19 cellular contexts compared by ENCODE assay signal in the genomic region with DNA sequence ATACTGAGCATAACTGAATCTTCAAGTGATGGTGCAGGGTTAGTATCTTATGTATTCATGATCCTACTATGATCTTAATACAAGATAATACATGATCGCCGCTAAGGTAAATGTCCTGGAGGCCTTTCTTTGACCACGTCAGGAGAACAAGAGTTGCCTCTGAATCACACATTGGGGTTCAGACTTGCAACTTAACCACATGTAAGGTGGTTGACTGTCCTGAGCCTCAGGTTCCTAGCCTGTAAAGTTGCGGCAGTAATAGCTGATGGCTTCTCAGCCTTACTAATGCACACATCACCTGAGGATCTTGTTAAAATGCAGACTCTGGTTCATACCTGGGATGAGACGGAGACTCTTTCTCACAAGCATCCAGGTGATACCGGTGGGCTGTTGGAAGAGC.
DNase-seq lines count a peak whose midpoint lies in the region; ATAC-seq, FAIRE-seq and TF ChIP-seq lines count a peak whose summit lies in the region.
"Had no signal": no experiment of that assay in that cellular context is flagged by ENCODE, and none has a peak within 500 bp of the region (broad histone marks: within the 10 kb centered on the region; RNA-seq: fewer than 3 reads in every experiment).

No MANE protein-coding gene starts in this region.

- no peak for TF ChIP-seq POLR2A in IMR-90 (IDR thresholded peaks at IDR 0.05; ENCODE audit: low read depth, low read length)

- H3K4ac ChIP-seq in IMR-90 (ENCODE audit: low read depth, low read length), result no peak overlapping the region

- no peak overlapping the region for H2BK20ac ChIP-seq in IMR-90 (ENCODE audit: low read depth, low read length)

- no peak overlapping the region for H4K5ac ChIP-seq in IMR-90 (ENCODE audit: low read depth, low read length)

- no peak overlapping the region for H2AFZ ChIP-seq in IMR-90 (replicated peaks; ENCODE audit: low read length, poor library complexity)

- H3K36me3 ChIP-seq in BLaER1 treated with 17β-estradiol and CSF1 and Interleukin-3, amounts not matched to agents 10 nM and 100 nM, result peaks cover 68 to 100% (median 96%) of the 10 kb centered on the region in 11 experiments
- H3K36me3 ChIP-seq in IMR-90 (ENCODE audit: control insufficient read depth, insufficient read depth, low read length) (peaks cover 32% of the 10 kb centered on the region), bronchial epithelial cell (ENCODE audit: control insufficient read depth, insufficient read depth, low read length) (peaks cover 1% of the 10 kb centered on the region)

- H2BK15ac ChIP-seq in IMR-90 (ENCODE audit: low read depth, low read length), result no peak overlapping the region

- H2BK5ac ChIP-seq in IMR-90 (ENCODE audit: low read depth, low read length, poor library complexity, severe bottlenecking), result no peak overlapping the region

- no peak overlapping the region for H3K27ac ChIP-seq in BLaER1 treated with 17β-estradiol and CSF1 and Interleukin-3, amounts not matched to agents 10 nM and 100 nM
- H3K27ac ChIP-seq in IMR-90 (ENCODE audit: insufficient read depth, low read length), result no peak overlapping the region
- H3K27ac ChIP-seq in foreskin keratinocyte, result no peak overlapping the region

- H3K9me3 ChIP-seq in BLaER1 treated with 17β-estradiol and CSF1 and Interleukin-3, amounts not matched to agents 10 nM and 100 nM (replicated peaks in 1 of 11), result no peaks in the 10 kb centered on the region
- H3K9me3 ChIP-seq in IMR-90 (ENCODE audit: control insufficient read depth, insufficient read depth, low read length), result no peaks in the 10 kb centered on the region
- H3K9me3 ChIP-seq: BE2C had no signal

- DNase-seq in IMR-90 (no peak), bronchial epithelial cell (ENCODE audit: low read depth) (peak; percentile 75), foreskin keratinocyte (peak; percentile 77 to 93), cerebellar cortex (ENCODE audit: low spot score) (no peak), occipital lobe (lab: John Stamatoyannopoulos, UW) (no peak)
- no peak for DNase-seq in activated CD4-positive, alpha-beta T cell treated with anti-CD3 and anti-CD28 coated beads, Interleukin-2, amount 50 U/mL, for 48 hours
- DNase-seq: ACHN; BE2C; CD4-positive, alpha-beta memory T cell; DMS153; DMS79; GF-D8; H9 had no signal

- ATAC-seq in IMR-90 (ENCODE audit: low read depth) (no peak), foreskin keratinocyte (peak; percentile 78), HG02981 (IDR thresholded peaks at IDR 0.05; ENCODE audit: unreplicated experiment) (no peak)

- no peak overlapping the region for H3K9ac ChIP-seq in BLaER1 treated with 17β-estradiol and CSF1 and Interleukin-3, amounts not matched to agents 10 nM and 100 nM
- H3K9ac ChIP-seq in IMR-90 (ENCODE audit: low read depth, low read length), result no peak overlapping the region

- TF ChIP-seq RAD21 in IMR-90 (IDR thresholded peaks at IDR 0.05; ENCODE audit: low read length), result no peak

- H3K4me3 ChIP-seq in BLaER1 treated with 17β-estradiol and CSF1 and Interleukin-3, amounts not matched to agents 10 nM and 100 nM, result no peak overlapping the region
- H3K4me3 ChIP-seq in IMR-90 (ENCODE audit: insufficient read depth, low read depth, low read length) (no peak overlapping the region), bronchial epithelial cell (ENCODE audit: low read depth, low read length) (no peak overlapping the region)

- in situ Hi-C loops in IMR-90 (cut with MboI; ENCODE audit: low sequenced_read_pairs), result no loop called here

- no peaks in the 10 kb centered on the region for H3K27me3 ChIP-seq in BLaER1 treated with 17β-estradiol and CSF1 and Interleukin-3, amounts not matched to agents 10 nM and 100 nM
- H3K27me3 ChIP-seq in IMR-90 (ENCODE audit: control insufficient read depth, insufficient read depth, low read length) (no peaks in the 10 kb centered on the region), bronchial epithelial cell (ENCODE audit: control insufficient read depth, insufficient read depth, low read length) (no peaks in the 10 kb centered on the region), foreskin keratinocyte (no peaks in the 10 kb centered on the region)
- H3K27me3 ChIP-seq: BE2C had no signal

- H3K9me1 ChIP-seq in IMR-90 (ENCODE audit: insufficient read depth, low read length), result peaks cover 21% of the 10 kb centered on the region

- H4K8ac ChIP-seq in IMR-90 (ENCODE audit: low read depth in 2 of 2, low read length in 2 of 2), result no peak overlapping the region

- BruUV-seq in IMR-90 (replicated peaks; lab: Mats Ljungman, UMichigan), result no TSS peak

- H3K18ac ChIP-seq in IMR-90 (ENCODE audit: low read depth, low read length), result no peak overlapping the region

- H3K56ac ChIP-seq in IMR-90 (ENCODE audit: extremely low read depth, insufficient read depth, low read length), result no peak overlapping the region

- peak overlapping the region in 9 of 11 experiments; percentile 59 to 85 (median 77); a peak in 14 of 22 replicates for H3K4me2 ChIP-seq in BLaER1 treated with 17β-estradiol and CSF1 and Interleukin-3, amounts not matched to agents 10 nM and 100 nM
- H3K4me2 ChIP-seq in IMR-90 (ENCODE audit: low read depth, low read length), result no peak overlapping the region

- FAIRE-seq in bronchial epithelial cell (lab: Jason Lieb, UNC), result no peak
- FAIRE-seq: A204.1, GM12891, GM19239, H1 had no signal

- CTCF ChIA-PET in IMR-90 (lab: Yijun Ruan, JAX), result interaction anchor here (1.1 kb wide), 1 partner anchor 16 kb away, joined by 3 read pairs; no protein-coding TSS in a partner anchor

- H3K14ac ChIP-seq in IMR-90 (replicated peaks; ENCODE audit: low read depth, low read length), result no peak overlapping the region

- dilution Hi-C loops in IMR-90 (cut with HindIII; ENCODE audit: low sequenced_read_pairs, unreplicated experiment), result no loop called here

- no peak overlapping the region for H4K91ac ChIP-seq in IMR-90 (ENCODE audit: insufficient read depth, low read depth, low read length)

- intact Hi-C loops in IMR-90 (cut with micrococcal nuclease), result no loop called here

- peak overlapping the region; percentile 35; the same call in 1 of the 2 replicates for H2AK5ac ChIP-seq in IMR-90 (ENCODE audit: low read depth, low read length)

- H3K79me1 ChIP-seq in IMR-90 (ENCODE audit: low read depth in 1 of 2, low read length in 2 of 2), result peaks cover 0 to 24% of the 10 kb centered on the region in 2 experiments; a peak in 2 of 4 replicates

- WGBS in IMR-90 (ENCODE audit: extremely low coverage in 2 of 2, insufficient read length in 1 of 2), 2 experiments, result 100% methylated on average over 1 of the region's 6 CpGs; no CpG with 5 or more reads in 1 of the 2 experiments

- H2AK9ac ChIP-seq in IMR-90 (replicated peaks; ENCODE audit: low read depth, low read length, poor library complexity), result no peak overlapping the region

- H3K23ac ChIP-seq in IMR-90 (ENCODE audit: low read depth, low read length), result no peak overlapping the region

- no peak for TF ChIP-seq CTCF in IMR-90 (conservative IDR thresholded peaks at IDR 0.05; ENCODE audit: low read depth, low read length)
- TF ChIP-seq CTCF in bronchial epithelial cell (IDR thresholded peaks at IDR 0.05; ENCODE audit: insufficient read depth, low read length, severe bottlenecking), result no peak
- no peak for TF ChIP-seq CTCF in foreskin keratinocyte (conservative IDR thresholded peaks at IDR 0.05)

- peaks cover 0 to 41% (median 14%) of the 10 kb centered on the region in 11 experiments; a peak in 11 of 22 replicates for H4K20me1 ChIP-seq in BLaER1 treated with 17β-estradiol and CSF1 and Interleukin-3, amounts not matched to agents 10 nM and 100 nM
- peaks cover 4% of the 10 kb centered on the region; the same call in 1 of the 2 replicates for H4K20me1 ChIP-seq in IMR-90 (ENCODE audit: insufficient read depth, low read length)

- H2BK120ac ChIP-seq in IMR-90 (ENCODE audit: low read depth, low read length), result no peak overlapping the region

- peaks cover 23 to 47% (median 40%) of the 10 kb centered on the region in 10 experiments for H3K4me1 ChIP-seq in BLaER1 treated with 17β-estradiol and CSF1 and Interleukin-3, amounts not matched to agents 10 nM and 100 nM
- H3K4me1 ChIP-seq in IMR-90 (ENCODE audit: control insufficient read depth, insufficient read depth, low read length), result peaks cover 12% of the 10 kb centered on the region
- H3K4me1 ChIP-seq in foreskin keratinocyte, result peaks cover 20% of the 10 kb centered on the region

- POLR2A ChIA-PET in IMR-90 (lab: Charles Lee; ENCODE audit: unreplicated experiment), result no interaction called here

TF ChIP-seq in IMR-90, 13 proteins besides CTCF, POLR2A, EP300 and RAD21 (continues in another document):
- TF ChIP-seq MAZ (IDR thresholded peaks at IDR 0.05; ENCODE audit: borderline replicate concordance, low read depth, low read length) (no peak), MAFK (IDR thresholded peaks at IDR 0.05; ENCODE audit: low read depth, low read length) (no peak), NFE2L2 (IDR thresholded peaks at IDR 0.05; ENCODE audit: low read depth, low read length) (no peak), CHD1 (IDR thresholded peaks at IDR 0.05; ENCODE audit: low read depth, low read length) (no peak), FOS (IDR thresholded peaks at IDR 0.05; ENCODE audit: low read depth, low read length) (no peak), MXI1 (IDR thresholded peaks at IDR 0.05; ENCODE audit: borderline replicate concordance, low read depth, low read length) (no peak), RFX5 (IDR thresholded peaks at IDR 0.05; ENCODE audit: low read depth, low read length) (no peak), BHLHE40 (IDR thresholded peaks at IDR 0.05; ENCODE audit: low read depth, low read length) (no peak), RCOR1 (IDR thresholded peaks at IDR 0.05; ENCODE audit: insufficient replicate concordance, low read length) (no peak), CEBPB (IDR thresholded peaks at IDR 0.05; ENCODE audit: low read depth, low read length) (no peak)
- TF ChIP-seq, protein P1, sequence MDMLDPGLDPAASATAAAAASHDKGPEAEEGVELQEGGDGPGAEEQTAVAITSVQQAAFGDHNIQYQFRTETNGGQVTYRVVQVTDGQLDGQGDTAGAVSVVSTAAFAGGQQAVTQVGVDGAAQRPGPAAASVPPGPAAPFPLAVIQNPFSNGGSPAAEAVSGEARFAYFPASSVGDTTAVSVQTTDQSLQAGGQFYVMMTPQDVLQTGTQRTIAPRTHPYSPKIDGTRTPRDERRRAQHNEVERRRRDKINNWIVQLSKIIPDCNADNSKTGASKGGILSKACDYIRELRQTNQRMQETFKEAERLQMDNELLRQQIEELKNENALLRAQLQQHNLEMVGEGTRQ (IDR thresholded peaks at IDR 0.05; ENCODE audit: low read depth, low read length), result no peak
- TF ChIP-seq, protein P2, sequence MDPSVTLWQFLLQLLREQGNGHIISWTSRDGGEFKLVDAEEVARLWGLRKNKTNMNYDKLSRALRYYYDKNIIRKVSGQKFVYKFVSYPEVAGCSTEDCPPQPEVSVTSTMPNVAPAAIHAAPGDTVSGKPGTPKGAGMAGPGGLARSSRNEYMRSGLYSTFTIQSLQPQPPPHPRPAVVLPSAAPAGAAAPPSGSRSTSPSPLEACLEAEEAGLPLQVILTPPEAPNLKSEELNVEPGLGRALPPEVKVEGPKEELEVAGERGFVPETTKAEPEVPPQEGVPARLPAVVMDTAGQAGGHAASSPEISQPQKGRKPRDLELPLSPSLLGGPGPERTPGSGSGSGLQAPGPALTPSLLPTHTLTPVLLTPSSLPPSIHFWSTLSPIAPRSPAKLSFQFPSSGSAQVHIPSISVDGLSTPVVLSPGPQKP (IDR thresholded peaks at IDR 0.05; ENCODE audit: borderline replicate concordance, low read depth, low read length), result no peak

Comparison
In these comparisons a context has a peak if more than half of its experiments do, and no peak if none do; other contexts are left out.
1. DNase-seq: peak in bronchial epithelial cell (single experiment) and foreskin keratinocyte (2 of 2); none in IMR-90 (single experiment), cerebellar cortex (single experiment), occipital lobe (single experiment) and activated CD4-positive, alpha-beta T cell treated with anti-CD3 and anti-CD28 coated beads, Interleukin-2, amount 50 U/mL, for 48 hours (0 of 2).